In genomic region chr15:56365075-56365711, GRCh38 we compare ENCODE assay signal across 1 cellular context.
TF ChIP-seq lines count a peak whose summit lies in the region.

TEX9 (plus strand) TSS chr15:56365426; CDS start chr15:56365451, 25 bp downstream.

TF ChIP-seq in K562, 482 proteins besides CTCF, POLR2A, EP300 and RAD21 (continued from another document and continues in another):
- TF ChIP-seq FOXP4 (CRISPR knock-in tag; IDR thresholded peaks at IDR 0.05; ENCODE audit: borderline replicate concordance) (no peak), YY1 (IDR thresholded peaks at IDR 0.05; ENCODE audit: borderline replicate concordance in 1 of 3, control insufficient read depth in 1 of 3, extremely low read depth in 1 of 3, insufficient read depth in 3 of 3, insufficient read length in 1 of 3, insufficient replicate concordance in 2 of 3, low read depth in 1 of 3, low read length in 2 of 3) (peak; percentile 32 to 81 (median 78)), TFAM (CRISPR knock-in tag; conservative IDR thresholded peaks at IDR 0.05) (no peak), CCAR2 (IDR thresholded peaks at IDR 0.05; ENCODE audit: low read depth, low read length) (no peak), ZBTB34 (CRISPR knock-in tag; IDR thresholded peaks at IDR 0.05) (no peak), PTTG1 (tag; IDR thresholded peaks at IDR 0.05; ENCODE audit: low read depth) (no peak), ZBTB26 (CRISPR knock-in tag; IDR thresholded peaks at IDR 0.05) (no peak), RUNX1 (IDR thresholded peaks at IDR 0.05; ENCODE audit: low read depth) (no peak), ZNF232 (CRISPR knock-in tag; IDR thresholded peaks at IDR 0.05) (no peak), HDAC6 (IDR thresholded peaks at IDR 0.05; ENCODE audit: low read depth, low read length) (no peak), HIVEP1 (CRISPR knock-in tag; IDR thresholded peaks at IDR 0.05) (no peak), PHB (CRISPR knock-in tag; IDR thresholded peaks at IDR 0.05) (no peak), CHAMP1 (IDR thresholded peaks at IDR 0.05) (no peak), FOXP1 (CRISPR knock-in tag; IDR thresholded peaks at IDR 0.05) (no peak), MXD1 (CRISPR knock-in tag; IDR thresholded peaks at IDR 0.05; ENCODE audit: borderline replicate concordance, poor library complexity, severe bottlenecking) (no peak), MYNN (IDR thresholded peaks at IDR 0.05) (no peak), MYNN (CRISPR knock-in tag; IDR thresholded peaks at IDR 0.05) (no peak), STAT5B (CRISPR knock-in tag; IDR thresholded peaks at IDR 0.05) (no peak), ZNF354B (CRISPR knock-in tag; IDR thresholded peaks at IDR 0.05) (no peak), SNIP1 (IDR thresholded peaks at IDR 0.05; ENCODE audit: low read depth) (peak; percentile 73; the same call in 1 of the 2 replicates), SFPQ (IDR thresholded peaks at IDR 0.05; ENCODE audit: low read depth, low read length) (no peak), CSDE1 (IDR thresholded peaks at IDR 0.05) (peak in 1 of 2 experiments; percentile 59; a peak in 2 of 4 replicates), TRIM28 (IDR thresholded peaks at IDR 0.05) (no peak; the same call in 1 of the 2 replicates), TCFL5 (CRISPR knock-in tag; conservative IDR thresholded peaks at IDR 0.05) (no peak), MCM7 (IDR thresholded peaks at IDR 0.05) (no peak), HDGF (IDR thresholded peaks at IDR 0.05) (no peak), RBFOX2 (IDR thresholded peaks at IDR 0.05; ENCODE audit: low read depth, low read length) (peak; percentile 81), CLOCK (CRISPR knock-in tag; IDR thresholded peaks at IDR 0.05; ENCODE audit: borderline replicate concordance) (no peak), CUX1 (CRISPR knock-in tag; IDR thresholded peaks at IDR 0.05) (no peak), PHF21A (IDR thresholded peaks at IDR 0.05; ENCODE audit: borderline replicate concordance, low read depth) (no peak), RBM15 (IDR thresholded peaks at IDR 0.05; ENCODE audit: insufficient read depth, low read length) (no peak), SPI1 (IDR thresholded peaks at IDR 0.05; ENCODE audit: borderline replicate concordance, low read depth, low read length) (no peak), MAFF (IDR thresholded peaks at IDR 0.05; ENCODE audit: low read length) (no peak), CREB5 (CRISPR knock-in tag; IDR thresholded peaks at IDR 0.05) (no peak), ZKSCAN8 (CRISPR knock-in tag; IDR thresholded peaks at IDR 0.05) (no peak), IFI16 (CRISPR knock-in tag; IDR thresholded peaks at IDR 0.05) (no peak), MED1 (CRISPR knock-in tag; IDR thresholded peaks at IDR 0.05; ENCODE audit: borderline replicate concordance) (no peak), SRSF1 (IDR thresholded peaks at IDR 0.05; ENCODE audit: low read depth, low read length) (no peak), BCOR (IDR thresholded peaks at IDR 0.05) (0 out of 2 replicates have a peak, but pooled peaks have one; percentile 16)
